Comparison of ENCODE assay signal across 8 cellular contexts in the genomic region with DNA sequence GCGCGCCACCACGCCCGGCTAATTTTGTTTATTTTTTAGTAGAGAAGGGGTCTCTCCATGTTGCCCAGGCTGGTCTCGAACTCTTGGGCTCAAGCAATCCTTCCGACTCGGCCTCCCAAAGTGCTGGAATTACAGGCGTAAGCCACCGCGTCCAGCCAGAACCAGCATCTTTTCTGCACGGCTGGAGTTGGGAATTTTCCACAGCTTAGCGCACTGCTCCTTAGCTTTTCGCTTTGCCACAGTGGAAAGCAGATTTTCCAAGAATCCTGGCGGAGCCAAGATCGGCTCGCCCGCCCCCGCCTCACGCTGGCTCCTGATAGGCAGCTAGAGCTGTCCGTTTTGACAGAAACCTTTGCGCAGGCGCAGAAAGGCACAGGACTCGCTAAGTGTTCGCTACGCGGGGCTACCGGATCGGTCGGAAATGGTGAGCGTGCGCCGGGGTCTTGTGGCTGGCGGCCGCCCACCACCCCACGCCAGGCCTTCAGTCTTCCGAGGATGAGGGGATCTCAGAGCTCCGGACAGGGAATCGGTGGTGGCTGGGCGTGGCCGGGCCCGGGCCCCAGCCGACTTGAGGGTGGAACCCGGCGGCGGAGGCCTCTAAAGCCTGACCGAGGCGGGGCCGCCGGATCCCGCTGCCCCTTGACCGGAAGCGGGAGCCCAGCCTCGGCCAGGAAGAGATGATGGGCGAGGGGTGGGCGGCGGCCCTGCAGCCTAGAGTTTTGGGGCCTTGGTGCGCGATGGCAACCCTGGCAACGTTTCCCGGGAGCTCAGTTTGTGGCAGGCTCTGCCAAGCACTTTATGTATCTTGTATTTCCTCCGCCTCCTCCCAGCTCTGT. TPM values are rescaled to one million over a fixed set of nuclear protein-coding genes. Genes with fewer than 3 reads are reported as not detected.
DNase-seq lines count a peak whose midpoint lies in the region; ATAC-seq and TF ChIP-seq lines count a peak whose summit lies in the region.

A gene (plus strand): TSS at position 385 of the 836 bp plus-strand sequence. CDS start 37 bp downstream, at position 422.

- H2AFZ ChIP-seq in SK-N-SH (ENCODE audit: low read depth), result peak within 1 kb of the TSS; percentile 80

- POLR2A ChIA-PET in SK-N-SH (lab: Yijun Ruan, JAX), result interaction anchor here (0.7 to 1.6 kb wide), 5 partner anchors 18 to 215 kb away, joined by 3 to 14 read pairs (median 4); a partner anchor contains a TSS

- H3F3A ChIP-seq in SK-N-SH (replicated peaks; ENCODE audit: insufficient read depth), result peaks cover 18% of the 10 kb centered on the region

- H3K4me1 ChIP-seq in SK-N-SH (ENCODE audit: control insufficient read depth in 1 of 2, insufficient read depth in 2 of 2, low read depth in 1 of 2, low read length in 1 of 2), result peaks cover 0 to 9% of the 10 kb centered on the region in 2 experiments; a peak in 2 of 4 replicates

- no peaks in the 10 kb centered on the region for H3K9me3 ChIP-seq in SK-N-SH

- TF ChIP-seq EP300 in SK-N-SH (IDR thresholded peaks at IDR 0.05; ENCODE audit: borderline replicate concordance in 1 of 2, low read depth in 1 of 2, low read length in 1 of 2), result no peak

- H3K4me3 ChIP-seq in SK-N-SH (ENCODE audit: low read depth in 2 of 2, low read length in 1 of 2), result peak within 1 kb of the TSS; percentile 73 to 92

- ATAC-seq in HG02571 (IDR thresholded peaks at IDR 0.05; ENCODE audit: unreplicated experiment), result peak; percentile 65

- peaks cover 47% of the 10 kb centered on the region for H3K79me2 ChIP-seq in SK-N-SH (ENCODE audit: insufficient read depth)

- no peaks in the 10 kb centered on the region for H3K27me3 ChIP-seq in SK-N-SH (ENCODE audit: insufficient read depth)

- 2% methylated on average over 27 of the region's 61 CpGs for WGBS in SK-N-SH (ENCODE audit: low lambda C conversion rate)

- H3K4me2 ChIP-seq in SK-N-SH, result peak within 1 kb of the TSS; percentile 93

- TF ChIP-seq CTCF in SK-N-SH (IDR thresholded peaks at IDR 0.05), result no peak

- peak within 1 kb of the TSS; percentile 92 for H3K9ac ChIP-seq in SK-N-SH

- DNase-seq in GM04504 (ENCODE audit: low read depth) (peak; percentile 94), NCI-H1092 (lab: John Stamatoyannopoulos, UW) (peak; percentile 98), SK-N-SH (peak; percentile 93), germinal center (ENCODE audit: low spot score) (peak; percentile 93), non-pigmented ciliary epithelial cell (ENCODE audit: low read depth) (peak; percentile 84), substantia nigra (lab: John Stamatoyannopoulos, UW) (peak; percentile 78 to 98 (median 93))
- peak; percentile 95 for DNase-seq in activated naive CD4-positive, alpha-beta T cell treated with anti-CD3 and anti-CD28 coated beads, Interleukin-2, amount 50 U/mL, for 16 hours

- TF ChIP-seq RAD21 in SK-N-SH (IDR thresholded peaks at IDR 0.05; ENCODE audit: low read length), result no peak

- H4K20me1 ChIP-seq in SK-N-SH (ENCODE audit: insufficient read depth), result peaks cover 25% of the 10 kb centered on the region

- H3K36me3 ChIP-seq in SK-N-SH (replicated peaks in 1 of 2; ENCODE audit: control insufficient read depth in 1 of 2, insufficient read depth in 2 of 2, low read length in 1 of 2), result peaks cover 22 to 29% of the 10 kb centered on the region in 2 experiments

- no peaks in the 10 kb centered on the region for H3K9me2 ChIP-seq in SK-N-SH

- H3K27ac ChIP-seq in SK-N-SH (ENCODE audit: low read depth in 2 of 2, low read length in 1 of 2) (peak within 1 kb of the TSS; percentile 92), substantia nigra (ENCODE audit: low read depth, low read length, poor library complexity, severe bottlenecking) (peak within 1 kb of the TSS; percentile 97)

- CTCF ChIA-PET in SK-N-SH (lab: Yijun Ruan, JAX), result interaction anchor here (0.7 to 6.3 kb wide), 7 partner anchors 22 to 330 kb away, joined by 3 to 69 read pairs (median 4); a partner anchor contains a TSS

TF ChIP-seq in SK-N-SH, 30 proteins besides CTCF, POLR2A, EP300 and RAD21:
- TF ChIP-seq ELF1 (IDR thresholded peaks at IDR 0.05), result peak; percentile 67
- TF ChIP-seq, protein P1, sequence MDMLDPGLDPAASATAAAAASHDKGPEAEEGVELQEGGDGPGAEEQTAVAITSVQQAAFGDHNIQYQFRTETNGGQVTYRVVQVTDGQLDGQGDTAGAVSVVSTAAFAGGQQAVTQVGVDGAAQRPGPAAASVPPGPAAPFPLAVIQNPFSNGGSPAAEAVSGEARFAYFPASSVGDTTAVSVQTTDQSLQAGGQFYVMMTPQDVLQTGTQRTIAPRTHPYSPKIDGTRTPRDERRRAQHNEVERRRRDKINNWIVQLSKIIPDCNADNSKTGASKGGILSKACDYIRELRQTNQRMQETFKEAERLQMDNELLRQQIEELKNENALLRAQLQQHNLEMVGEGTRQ (IDR thresholded peaks at IDR 0.05; ENCODE audit: borderline replicate concordance, low read depth, low read length), result no peak
- TF ChIP-seq, protein P2, sequence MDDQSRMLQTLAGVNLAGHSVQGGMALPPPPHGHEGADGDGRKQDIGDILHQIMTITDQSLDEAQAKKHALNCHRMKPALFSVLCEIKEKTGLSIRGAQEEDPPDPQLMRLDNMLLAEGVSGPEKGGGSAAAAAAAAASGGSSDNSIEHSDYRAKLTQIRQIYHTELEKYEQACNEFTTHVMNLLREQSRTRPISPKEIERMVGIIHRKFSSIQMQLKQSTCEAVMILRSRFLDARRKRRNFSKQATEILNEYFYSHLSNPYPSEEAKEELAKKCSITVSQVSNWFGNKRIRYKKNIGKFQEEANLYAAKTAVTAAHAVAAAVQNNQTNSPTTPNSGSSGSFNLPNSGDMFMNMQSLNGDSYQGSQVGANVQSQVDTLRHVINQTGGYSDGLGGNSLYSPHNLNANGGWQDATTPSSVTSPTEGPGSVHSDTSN (IDR thresholded peaks at IDR 0.05), result peak; percentile 99
- TF ChIP-seq GABPA (IDR thresholded peaks at IDR 0.05; ENCODE audit: low read depth), result peak; percentile 76
- TF ChIP-seq MXI1 (IDR thresholded peaks at IDR 0.05; ENCODE audit: low read depth, low read length), result no peak; the same call in 1 of the 2 replicates
- peak; percentile 14; the same call in 1 of the 2 replicates for TF ChIP-seq NFIC (IDR thresholded peaks at IDR 0.05; ENCODE audit: borderline replicate concordance)
- TF ChIP-seq, protein P3, sequence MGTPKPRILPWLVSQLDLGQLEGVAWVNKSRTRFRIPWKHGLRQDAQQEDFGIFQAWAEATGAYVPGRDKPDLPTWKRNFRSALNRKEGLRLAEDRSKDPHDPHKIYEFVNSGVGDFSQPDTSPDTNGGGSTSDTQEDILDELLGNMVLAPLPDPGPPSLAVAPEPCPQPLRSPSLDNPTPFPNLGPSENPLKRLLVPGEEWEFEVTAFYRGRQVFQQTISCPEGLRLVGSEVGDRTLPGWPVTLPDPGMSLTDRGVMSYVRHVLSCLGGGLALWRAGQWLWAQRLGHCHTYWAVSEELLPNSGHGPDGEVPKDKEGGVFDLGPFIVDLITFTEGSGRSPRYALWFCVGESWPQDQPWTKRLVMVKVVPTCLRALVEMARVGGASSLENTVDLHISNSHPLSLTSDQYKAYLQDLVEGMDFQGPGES (IDR thresholded peaks at IDR 0.05; ENCODE audit: low read depth, low read length), result peak; percentile 47
- no peak for TF ChIP-seq RXRA (IDR thresholded peaks at IDR 0.05; ENCODE audit: borderline replicate concordance, low read depth)
- TF ChIP-seq POLR2AphosphoS5 (IDR thresholded peaks at IDR 0.05; ENCODE audit: low read depth, low read length), result peak; percentile 83
- TF ChIP-seq TAF1 (IDR thresholded peaks at IDR 0.05; ENCODE audit: borderline replicate concordance, low read depth, low read length), result peak; percentile 64
- TF ChIP-seq NRF1 (IDR thresholded peaks at IDR 0.05; ENCODE audit: low read depth, low read length), result peak; percentile 70
- TF ChIP-seq, protein P4, sequence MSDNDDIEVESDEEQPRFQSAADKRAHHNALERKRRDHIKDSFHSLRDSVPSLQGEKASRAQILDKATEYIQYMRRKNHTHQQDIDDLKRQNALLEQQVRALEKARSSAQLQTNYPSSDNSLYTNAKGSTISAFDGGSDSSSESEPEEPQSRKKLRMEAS (IDR thresholded peaks at IDR 0.05; ENCODE audit: low read depth), result 0 out of 2 replicates have a peak, but pooled peaks have one; percentile 41
- TF ChIP-seq CHD2 (IDR thresholded peaks at IDR 0.05; ENCODE audit: low read length, partially characterized antibody), result peak; percentile 21

RNA-seq across cellular contexts. Expression of the gene that starts here (rescaled TPM):
- 298 and 402 TPM in 2 replicates for polyA plus RNA-seq in SK-N-SH (2012; rRNA removed)
- 379 and 385 TPM in 2 replicates for polyA plus RNA-seq in SK-N-SH (2012; cell fraction: cytosol; rRNA removed)
- polyA plus RNA-seq in SK-N-SH (2012; cell fraction: nucleus; rRNA removed), result 112 and 116 TPM in 2 replicates

Comparison
In these comparisons a context has a peak if more than half of its experiments do, and no peak if none do; other contexts are left out.
1. Peak in every context shown above with its lines: DNase-seq, ATAC-seq, H3K4me3 ChIP-seq and H3K27ac ChIP-seq.